14 cellular contexts compared by ENCODE assay signal in the genomic region with DNA sequence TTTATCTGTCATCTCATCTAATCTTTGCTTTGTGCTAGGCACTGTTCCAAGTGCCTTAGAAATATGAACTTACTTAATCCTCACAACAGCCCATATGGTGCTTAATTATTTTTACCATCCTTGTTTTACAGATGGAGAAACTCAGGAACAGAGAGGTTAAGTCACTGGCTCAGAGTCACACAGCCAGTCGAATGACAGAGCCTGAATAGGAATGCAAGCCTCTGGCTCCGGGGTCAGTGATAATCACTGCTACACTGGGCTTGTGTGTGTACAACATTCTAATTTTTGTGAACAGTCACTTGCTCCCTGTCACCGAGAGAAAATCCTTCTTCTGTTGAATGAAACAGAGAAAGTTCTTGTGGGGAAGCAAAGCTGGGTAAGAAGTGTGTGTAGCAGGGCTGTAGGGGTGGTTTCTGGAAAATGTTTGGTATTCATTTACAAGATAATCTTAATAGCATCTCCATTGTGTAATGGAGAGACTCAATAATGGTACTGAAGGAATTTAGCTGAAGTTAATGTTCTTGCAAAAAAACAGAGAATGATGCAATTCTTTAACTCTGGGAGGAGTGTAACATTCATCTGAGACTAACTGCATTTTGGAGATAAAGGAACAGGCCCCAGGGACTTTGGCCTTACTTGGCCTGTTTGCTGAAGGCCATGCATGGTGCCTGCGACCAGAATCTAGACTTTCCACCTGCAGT.
DNase-seq lines count a peak whose midpoint lies in the region; ATAC-seq and TF ChIP-seq lines count a peak whose summit lies in the region.
"Had no signal": no experiment of that assay in that cellular context is flagged by ENCODE, and none has a peak within 500 bp of the region (broad histone marks: within the 10 kb centered on the region; RNA-seq: fewer than 3 reads in every experiment).

No MANE protein-coding gene starts in this region.

- H3K9me3 Mint-ChIP-seq in osteocyte (ENCODE audit: unreplicated experiment): peaks cover 3% of the 10 kb centered on the region
- H3K9me3 Mint-ChIP-seq: activated CD4-positive, alpha-beta T cell treated with anti-CD3 and anti-CD28 coated beads, Interleukin-2, amount 10 ng/mL, durations not matched to agents 7 days and 5 days had no signal

- H3K9ac ChIP-seq in adipocyte (ENCODE audit: low read length): peak overlapping the region; percentile 69

- peaks cover 12% of the 10 kb centered on the region for H3K36me3 Mint-ChIP-seq in osteocyte (ENCODE audit: unreplicated experiment)

- H3K36me3 ChIP-seq in adipocyte (ENCODE audit: control insufficient read depth, insufficient read depth, low read length, severe bottlenecking): no peaks in the 10 kb centered on the region

- no peaks in the 10 kb centered on the region for H3K27me3 ChIP-seq in adipocyte (replicated peaks; ENCODE audit: control insufficient read depth, insufficient read depth, low read length)

- H3K4me1 ChIP-seq in adipocyte (ENCODE audit: control insufficient read depth, insufficient read depth, low read length): peaks cover 21% of the 10 kb centered on the region

- H3K27ac Mint-ChIP-seq in osteocyte (ENCODE audit: unreplicated experiment): peak overlapping the region; percentile 61
- H3K27ac Mint-ChIP-seq: activated CD4-positive, alpha-beta T cell treated with anti-CD3 and anti-CD28 coated beads, Interleukin-2, amount 10 ng/mL, durations not matched to agents 7 days and 5 days; B cell had no signal

- no peaks in the 10 kb centered on the region for H3K9me3 ChIP-seq in adipocyte (ENCODE audit: control insufficient read depth, low read length)

- TF ChIP-seq CTCF in AG09309 (IDR thresholded peaks at IDR 0.05; ENCODE audit: control insufficient read depth, insufficient read depth, low read depth, low read length, missing control alignments): no peak
- TF ChIP-seq CTCF in foreskin fibroblast (IDR thresholded peaks at IDR 0.05; ENCODE audit: low read depth, low read length): no peak
- no peak for TF ChIP-seq CTCF in osteocyte (IDR thresholded peaks at IDR 0.05)

- H3K4me3 ChIP-seq in AG09309 (ENCODE audit: control insufficient read depth, low read depth, low read length): no peak overlapping the region
- peak overlapping the region; percentile 52 for H3K4me3 ChIP-seq in adipocyte (ENCODE audit: low read length)
- H3K4me3 ChIP-seq in foreskin fibroblast (ENCODE audit: low read depth in 1 of 2, low read length in 2 of 2): no peak overlapping the region

- DNase-seq in AG09309 (ENCODE audit: low read depth) (peak; percentile 89), adipocyte (ENCODE audit: low read depth) (peak; percentile 90), foreskin fibroblast (peak; percentile 55 to 74), osteocyte (ENCODE audit: extremely low spot score, unreplicated experiment) (no peak), superior temporal gyrus (ENCODE audit: extremely low spot score) (no peak), cerebellar cortex (ENCODE audit: low spot score) (no peak)
- DNase-seq: activated CD4-positive, alpha-beta T cell treated with anti-CD3 and anti-CD28 coated beads, Interleukin-2, amount 10 ng/mL, durations not matched to agents 7 days and 5 days; activated naive CD4-positive, alpha-beta T cell treated with anti-CD3 and anti-CD28 coated beads, Interleukin-2, amount 50 U/mL, for 16 hours; effector CD4-positive, alpha-beta T cell; naive thymus-derived CD4-positive, alpha-beta T cell; NCI-H1694 had no signal

- H3K4me3 Mint-ChIP-seq in osteocyte (ENCODE audit: unreplicated experiment): no peak overlapping the region
- H3K4me3 Mint-ChIP-seq: activated CD4-positive, alpha-beta T cell treated with anti-CD3 and anti-CD28 coated beads, Interleukin-2, amount 10 ng/mL, durations not matched to agents 7 days and 5 days; naive thymus-derived CD4-positive, alpha-beta T cell had no signal

- no peaks in the 10 kb centered on the region for H3K27me3 Mint-ChIP-seq in osteocyte (ENCODE audit: unreplicated experiment)

- ATAC-seq in HG03457 (IDR thresholded peaks at IDR 0.05; ENCODE audit: unreplicated experiment) (no peak), GM21423 (IDR thresholded peaks at IDR 0.05; ENCODE audit: unreplicated experiment) (no peak)
- ATAC-seq: naive thymus-derived CD4-positive, alpha-beta T cell had no signal

- H3K4me1 Mint-ChIP-seq in osteocyte (ENCODE audit: unreplicated experiment): peaks cover 40% of the 10 kb centered on the region

Comparison
In these comparisons a context has a peak if more than half of its experiments do, and no peak if none do; other contexts are left out.
1. DNase-seq: peak in AG09309 (single experiment), adipocyte (single experiment) and foreskin fibroblast (2 of 2); none in osteocyte (single experiment), superior temporal gyrus (single experiment) and cerebellar cortex (single experiment).